Comparison of ENCODE assay signal across 16 cellular contexts in the genomic region with DNA sequence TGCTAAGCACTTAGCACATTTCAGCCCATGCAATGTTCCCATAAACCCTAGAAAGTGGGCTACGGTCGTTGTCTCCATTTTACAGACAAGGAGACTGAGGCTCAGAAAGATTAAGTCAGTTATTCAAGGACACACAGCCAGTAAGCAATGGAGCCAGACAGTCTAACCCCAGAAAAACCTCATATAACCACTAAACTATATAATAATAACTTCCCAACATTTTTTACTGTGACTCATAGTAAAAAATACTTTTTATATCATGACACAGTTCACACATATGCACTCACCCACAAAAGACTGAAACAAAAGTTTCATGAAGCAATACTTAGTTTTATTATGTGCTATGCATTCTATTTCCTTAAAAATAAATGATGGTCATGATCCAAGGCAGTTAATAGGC.
DNase-seq lines count a peak whose midpoint lies in the region; ATAC-seq lines count a peak whose summit lies in the region.
"Had no signal": no experiment of that assay in that cellular context is flagged by ENCODE, and none has a peak within 500 bp of the region (broad histone marks: within the 10 kb centered on the region; RNA-seq: fewer than 3 reads in every experiment).

No MANE protein-coding gene starts in this region.

- DNase-seq in A172 (ENCODE audit: low spot score) (peak; percentile 30), GM04504 (ENCODE audit: low read depth) (peak; percentile 45), amniotic epithelial cell (ENCODE audit: low read depth) (peak; percentile 70), fibroblast of peridontal ligament (ENCODE audit: extremely low read depth) (peak; percentile 75), NCI-H1092 treated with DMSO at 0.1 percent for 48 hours (lab: John Stamatoyannopoulos, UW) (no peak)
- DNase-seq: activated CD4-positive, alpha-beta T cell treated with anti-CD3 and anti-CD28 coated beads, Interleukin-2, amount 50 U/mL, for 1 hour; activated naive CD4-positive, alpha-beta T cell treated with anti-CD3 and anti-CD28 coated beads, Interleukin-2, amount 10 ng/mL, durations not matched to agents 7 days and 5 days; activated T-cell treated with anti-CD3 and anti-CD28 coated beads, Interleukin-2, amount 50 U/mL, for 1 hour; esophagus squamous epithelium; Kasumi-1; sigmoid colon; stimulated activated CD4-positive, alpha-beta T cell treated with anti-CD3 and anti-CD28 coated beads, Interleukin-2, amount 100 ng/mL, for 48 hours; T-cell had no signal

- no peak for ATAC-seq in GM18519 (IDR thresholded peaks at IDR 0.05; ENCODE audit: low FRiP score, unreplicated experiment)
- ATAC-seq in GM21390 (IDR thresholded peaks at IDR 0.05; ENCODE audit: unreplicated experiment): no peak
- no peak for ATAC-seq in GM18867 (IDR thresholded peaks at IDR 0.05; ENCODE audit: unreplicated experiment)
- ATAC-seq: T-cell had no signal
